ENCODE assay signal across 9 cellular contexts in the genomic region with DNA sequence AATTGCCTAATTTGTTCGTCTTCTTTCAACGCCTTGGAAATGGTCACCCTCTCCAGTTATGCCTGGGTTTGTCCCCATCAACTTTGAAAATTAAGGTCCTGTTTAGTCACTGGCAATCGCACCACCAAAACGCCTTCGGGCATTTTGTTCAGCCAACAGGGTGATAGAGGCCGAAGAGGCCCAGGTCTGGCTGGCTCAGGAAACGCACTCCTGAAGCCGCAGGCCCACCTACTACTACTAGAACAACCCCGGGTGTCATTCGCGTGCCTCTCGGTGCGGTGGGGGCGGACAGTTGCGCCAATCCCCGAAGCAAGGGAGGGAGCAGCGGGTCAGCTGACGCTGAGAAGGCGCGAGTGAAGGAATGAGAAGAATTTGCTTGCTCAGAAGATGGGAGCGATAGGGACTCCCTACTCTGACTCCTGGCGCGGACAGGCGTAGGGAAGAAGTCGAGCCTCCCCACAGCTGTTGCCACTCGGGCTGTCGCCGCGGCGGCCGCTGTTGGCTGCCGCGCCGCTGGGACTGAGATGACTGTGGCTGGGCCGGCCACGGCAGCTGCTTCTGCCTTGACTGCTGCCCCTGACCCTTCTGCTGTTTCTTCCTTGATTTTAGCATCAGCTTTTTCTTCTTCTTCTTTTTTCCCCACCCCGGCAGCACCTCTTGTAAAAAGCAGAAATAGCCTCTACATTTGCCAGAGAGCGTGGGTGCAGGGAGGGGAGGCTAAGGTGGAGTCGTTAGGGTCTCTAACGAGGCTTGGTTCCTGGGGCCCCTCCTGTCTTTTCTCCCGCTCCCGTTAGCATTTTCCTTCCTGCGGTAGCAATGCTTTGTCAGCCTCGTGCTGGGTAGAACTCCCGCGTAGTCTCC.
DNase-seq lines count a peak whose midpoint lies in the region; ATAC-seq and TF ChIP-seq lines count a peak whose summit lies in the region.
"Had no signal": no experiment of that assay in that cellular context is flagged by ENCODE, and none has a peak within 500 bp of the region (broad histone marks: within the 10 kb centered on the region; RNA-seq: fewer than 3 reads in every experiment).

No MANE protein-coding gene starts in this region.

- peak overlapping the region; percentile 73 for H3K4me3 ChIP-seq in thoracic aorta

- H3K27me3 Mint-ChIP-seq in activated CD4-positive, alpha-beta T cell treated with anti-CD3 and anti-CD28 coated beads for 36 hours, result peaks cover 3% of the 10 kb centered on the region

- DNase-seq in COLO668 (lab: John Stamatoyannopoulos, UW; ENCODE audit: unreplicated experiment) (peak; percentile 72), NCI-H2227 (lab: John Stamatoyannopoulos, UW; ENCODE audit: unreplicated experiment) (peak; percentile 43), epidermal melanocyte (ENCODE audit: insufficient read length, low spot score) (peak; percentile 28), lung microvascular endothelial cell (ENCODE audit: low read depth in 2 of 2) (peak; percentile 22 to 61), thoracic aorta (ENCODE audit: low spot score) (peak; percentile 20), NCI-H1092 (lab: John Stamatoyannopoulos, UW) (no peak)
- no peak for DNase-seq in activated CD4-positive, alpha-beta T cell treated with anti-CD3 and anti-CD28 coated beads for 36 hours

- ATAC-seq in thoracic aorta (ENCODE audit: insufficient number of reproducible peaks, low FRiP score, low read depth), result peak; percentile 52
- no peak for ATAC-seq in HG03139 (IDR thresholded peaks at IDR 0.05; ENCODE audit: unreplicated experiment)
- ATAC-seq in activated CD4-positive, alpha-beta T cell treated with anti-CD3 and anti-CD28 coated beads for 36 hours, result no peak

- intact Hi-C loops in activated CD4-positive, alpha-beta T cell treated with anti-CD3 and anti-CD28 coated beads for 36 hours (cut with DNase I, micrococcal nuclease), result loop anchor here (5.0 to 10.0 kb wide), 6 partner anchors 527 to 1369 kb away; no protein-coding TSS in a partner anchor

- POLR2A ChIA-PET in activated CD4-positive, alpha-beta T cell treated with anti-CD3 and anti-CD28 coated beads for 36 hours (lab: Charles Lee), result no interaction called here

- H3K9me3 ChIP-seq in thoracic aorta, result no peaks in the 10 kb centered on the region

- no peaks in the 10 kb centered on the region for H3K36me3 ChIP-seq in thoracic aorta

- CTCF ChIA-PET in activated CD4-positive, alpha-beta T cell treated with anti-CD3 and anti-CD28 coated beads for 36 hours (lab: Charles Lee), result interaction anchor here (0.6 kb wide), 1 partner anchor 243 kb away, joined by 4 read pairs; no protein-coding TSS in a partner anchor

- no peak for TF ChIP-seq CTCF in thoracic aorta (IDR thresholded peaks at IDR 0.05)

- no peak overlapping the region for H3K27ac Mint-ChIP-seq in activated CD4-positive, alpha-beta T cell treated with anti-CD3 and anti-CD28 coated beads for 36 hours
- H3K27ac Mint-ChIP-seq: natural killer cell treated with Interleukin-12 subunit alpha and Interleukin-12 subunit beta and Interleukin-15 and Interleukin-18, amount 100 ng/mL, for 72 hours had no signal

- H3K36me3 Mint-ChIP-seq in activated CD4-positive, alpha-beta T cell treated with anti-CD3 and anti-CD28 coated beads for 36 hours (ENCODE audit: low read depth), result no peaks in the 10 kb centered on the region
- H3K36me3 Mint-ChIP-seq: natural killer cell treated with Interleukin-12 subunit alpha and Interleukin-12 subunit beta and Interleukin-15 and Interleukin-18, amount 100 ng/mL, for 72 hours had no signal

- H3K9me3 Mint-ChIP-seq in activated CD4-positive, alpha-beta T cell treated with anti-CD3 and anti-CD28 coated beads for 36 hours (ENCODE audit: low read depth), result no peaks in the 10 kb centered on the region

- H3K4me1 Mint-ChIP-seq in activated CD4-positive, alpha-beta T cell treated with anti-CD3 and anti-CD28 coated beads for 36 hours, result peaks cover 2% of the 10 kb centered on the region

- peaks cover 11 to 43% of the 10 kb centered on the region in 2 donors for H3K4me1 ChIP-seq in thoracic aorta (ENCODE audit: control insufficient read depth in 1 of 2, low read depth in 2 of 2)

- peak overlapping the region; percentile 85 to 93 for H3K27ac ChIP-seq in thoracic aorta

- no peak overlapping the region for H3K4me3 Mint-ChIP-seq in activated CD4-positive, alpha-beta T cell treated with anti-CD3 and anti-CD28 coated beads for 36 hours
- H3K4me3 Mint-ChIP-seq: natural killer cell treated with Interleukin-12 subunit alpha and Interleukin-12 subunit beta and Interleukin-15 and Interleukin-18, amount 100 ng/mL, for 72 hours had no signal

- no peaks in the 10 kb centered on the region for H3K27me3 ChIP-seq in thoracic aorta (replicated peaks; ENCODE audit: insufficient read depth)

Comparison
In these comparisons a context has a peak if more than half of its experiments do, and no peak if none do; other contexts are left out.
1. DNase-seq: peak in COLO668 (single experiment), NCI-H2227 (single experiment), epidermal melanocyte (single experiment), lung microvascular endothelial cell (2 of 2) and thoracic aorta (single experiment); none in NCI-H1092 (single experiment) and activated CD4-positive, alpha-beta T cell treated with anti-CD3 and anti-CD28 coated beads for 36 hours (single experiment).